Comparison of ENCODE assay signal across 1 cellular context in genomic region chr1:21347072-21347581, GRCh38.
TF ChIP-seq lines count a peak whose summit lies in the region.

No MANE protein-coding gene starts in this region.

TF ChIP-seq in IMR-90, 13 proteins besides CTCF, POLR2A, EP300 and RAD21:
- no peak for TF ChIP-seq CEBPB (IDR thresholded peaks at IDR 0.05; ENCODE audit: low read depth, low read length)
- no peak for TF ChIP-seq RCOR1 (IDR thresholded peaks at IDR 0.05; ENCODE audit: insufficient replicate concordance, low read length)
- no peak for TF ChIP-seq SMC3 (IDR thresholded peaks at IDR 0.05; ENCODE audit: low read depth, low read length)
